ENCODE assay signal across 1 cellular context in the genomic region with DNA sequence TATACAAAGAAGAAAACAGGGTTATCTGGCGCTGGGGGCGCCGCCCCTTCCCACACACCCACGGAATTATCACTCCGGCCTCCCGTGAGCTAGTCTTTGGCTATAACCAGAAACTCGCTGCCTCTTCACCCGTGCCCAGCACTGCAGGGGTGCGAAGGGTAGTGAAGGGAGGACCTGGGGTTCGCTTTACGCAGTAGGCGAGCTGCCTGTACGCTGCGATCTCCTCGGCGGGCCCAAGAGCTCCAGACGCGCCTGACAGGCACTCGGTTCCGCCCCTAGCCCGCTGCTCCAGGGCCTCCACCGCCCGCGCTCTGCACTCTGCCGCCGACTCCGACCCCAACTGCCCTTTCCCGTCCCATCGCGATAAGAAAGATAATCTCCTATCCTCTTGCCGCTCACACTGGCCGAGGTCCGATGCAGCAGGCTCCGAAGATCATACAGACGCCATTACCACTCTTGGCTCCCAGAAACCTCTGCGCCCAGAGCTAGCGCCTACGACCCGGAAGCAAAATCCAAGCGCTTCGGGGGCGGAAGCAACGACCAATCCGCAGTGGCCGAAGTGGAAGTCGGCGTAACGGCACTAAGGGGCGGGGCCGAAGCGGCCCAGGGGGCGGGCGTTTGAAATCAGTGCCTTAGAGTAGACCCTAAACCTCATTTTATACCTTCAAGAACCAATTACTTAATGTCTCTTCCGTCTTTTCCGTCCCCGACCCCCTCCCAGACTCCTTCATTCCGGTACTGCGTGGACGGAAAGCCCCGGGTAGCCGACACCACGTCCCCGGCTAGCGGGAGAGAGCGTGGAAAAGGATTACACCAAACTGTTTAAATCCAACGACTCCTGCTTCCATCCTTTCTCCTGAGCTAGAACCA.
TF ChIP-seq lines count a peak whose summit lies in the region.

A gene (minus strand): TSS at position 458 of the 870 bp plus-strand sequence. CDS start 1,371 bp downstream, outside the sequence.
A gene (plus strand): TSS at position 611 of the 870 bp plus-strand sequence. CDS start 23,664 bp downstream, outside the sequence.

TF ChIP-seq in K562, 482 proteins besides CTCF, POLR2A, EP300 and RAD21 (continued from another document and continues in another):
- TF ChIP-seq, protein P1, sequence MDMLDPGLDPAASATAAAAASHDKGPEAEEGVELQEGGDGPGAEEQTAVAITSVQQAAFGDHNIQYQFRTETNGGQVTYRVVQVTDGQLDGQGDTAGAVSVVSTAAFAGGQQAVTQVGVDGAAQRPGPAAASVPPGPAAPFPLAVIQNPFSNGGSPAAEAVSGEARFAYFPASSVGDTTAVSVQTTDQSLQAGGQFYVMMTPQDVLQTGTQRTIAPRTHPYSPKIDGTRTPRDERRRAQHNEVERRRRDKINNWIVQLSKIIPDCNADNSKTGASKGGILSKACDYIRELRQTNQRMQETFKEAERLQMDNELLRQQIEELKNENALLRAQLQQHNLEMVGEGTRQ (CRISPR knock-in tag; IDR thresholded peaks at IDR 0.05) = no peak
- TF ChIP-seq, protein P2, sequence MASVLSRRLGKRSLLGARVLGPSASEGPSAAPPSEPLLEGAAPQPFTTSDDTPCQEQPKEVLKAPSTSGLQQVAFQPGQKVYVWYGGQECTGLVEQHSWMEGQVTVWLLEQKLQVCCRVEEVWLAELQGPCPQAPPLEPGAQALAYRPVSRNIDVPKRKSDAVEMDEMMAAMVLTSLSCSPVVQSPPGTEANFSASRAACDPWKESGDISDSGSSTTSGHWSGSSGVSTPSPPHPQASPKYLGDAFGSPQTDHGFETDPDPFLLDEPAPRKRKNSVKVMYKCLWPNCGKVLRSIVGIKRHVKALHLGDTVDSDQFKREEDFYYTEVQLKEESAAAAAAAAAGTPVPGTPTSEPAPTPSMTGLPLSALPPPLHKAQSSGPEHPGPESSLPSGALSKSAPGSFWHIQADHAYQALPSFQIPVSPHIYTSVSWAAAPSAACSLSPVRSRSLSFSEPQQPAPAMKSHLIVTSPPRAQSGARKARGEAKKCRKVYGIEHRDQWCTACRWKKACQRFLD (CRISPR knock-in tag; IDR thresholded peaks at IDR 0.05) = no peak
- TF ChIP-seq PCBP1 (IDR thresholded peaks at IDR 0.05; ENCODE audit: low read depth, low read length, poor library complexity, severe bottlenecking) = no peak
- TF ChIP-seq MYBL2 (IDR thresholded peaks at IDR 0.05; ENCODE audit: low read depth) = peak; percentile 75; the same call in 1 of the 2 replicates
- no peak for TF ChIP-seq MYBL2 (CRISPR knock-in tag; IDR thresholded peaks at IDR 0.05; ENCODE audit: borderline replicate concordance)
- no peak for TF ChIP-seq ZNF184 (CRISPR knock-in tag; IDR thresholded peaks at IDR 0.05)
- TF ChIP-seq PML (IDR thresholded peaks at IDR 0.05; ENCODE audit: low read length) = peak; percentile 83
- TF ChIP-seq, protein P3, sequence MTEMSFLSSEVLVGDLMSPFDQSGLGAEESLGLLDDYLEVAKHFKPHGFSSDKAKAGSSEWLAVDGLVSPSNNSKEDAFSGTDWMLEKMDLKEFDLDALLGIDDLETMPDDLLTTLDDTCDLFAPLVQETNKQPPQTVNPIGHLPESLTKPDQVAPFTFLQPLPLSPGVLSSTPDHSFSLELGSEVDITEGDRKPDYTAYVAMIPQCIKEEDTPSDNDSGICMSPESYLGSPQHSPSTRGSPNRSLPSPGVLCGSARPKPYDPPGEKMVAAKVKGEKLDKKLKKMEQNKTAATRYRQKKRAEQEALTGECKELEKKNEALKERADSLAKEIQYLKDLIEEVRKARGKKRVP (CRISPR knock-in tag; IDR thresholded peaks at IDR 0.05) = no peak
- TF ChIP-seq TEAD4 (IDR thresholded peaks at IDR 0.05; ENCODE audit: low read length) = peak; percentile 23; the same call in 1 of the 2 replicates
- no peak for TF ChIP-seq TEAD4 (CRISPR knock-in tag; IDR thresholded peaks at IDR 0.05; ENCODE audit: borderline replicate concordance)
- TF ChIP-seq NCOR1 (IDR thresholded peaks at IDR 0.05) = no peak
- TF ChIP-seq POLR2G (IDR thresholded peaks at IDR 0.05; ENCODE audit: low read depth, low read length) = peak; percentile 88
- no peak for TF ChIP-seq ZSCAN29 (IDR thresholded peaks at IDR 0.05)
- TF ChIP-seq ZBTB8A (IDR thresholded peaks at IDR 0.05; ENCODE audit: partially characterized antibody) = no peak
- TF ChIP-seq HDAC2 (IDR thresholded peaks at IDR 0.05) = peak; percentile 49; the same call in 1 of the 2 replicates
- TF ChIP-seq ZNF224 (CRISPR knock-in tag; IDR thresholded peaks at IDR 0.05) = no peak
- no peak for TF ChIP-seq JUN (IDR thresholded peaks at IDR 0.05; ENCODE audit: borderline replicate concordance, low read depth, low read length)
- no peak for TF ChIP-seq JUN (CRISPR knock-in tag; IDR thresholded peaks at IDR 0.05; ENCODE audit: borderline replicate concordance)
- TF ChIP-seq KDM1A (IDR thresholded peaks at IDR 0.05) = no peak
- TF ChIP-seq ZKSCAN1 (IDR thresholded peaks at IDR 0.05; ENCODE audit: low read depth, low read length) = no peak
- TF ChIP-seq SNIP1 (IDR thresholded peaks at IDR 0.05; ENCODE audit: low read depth) = no peak
- TF ChIP-seq, protein P4, sequence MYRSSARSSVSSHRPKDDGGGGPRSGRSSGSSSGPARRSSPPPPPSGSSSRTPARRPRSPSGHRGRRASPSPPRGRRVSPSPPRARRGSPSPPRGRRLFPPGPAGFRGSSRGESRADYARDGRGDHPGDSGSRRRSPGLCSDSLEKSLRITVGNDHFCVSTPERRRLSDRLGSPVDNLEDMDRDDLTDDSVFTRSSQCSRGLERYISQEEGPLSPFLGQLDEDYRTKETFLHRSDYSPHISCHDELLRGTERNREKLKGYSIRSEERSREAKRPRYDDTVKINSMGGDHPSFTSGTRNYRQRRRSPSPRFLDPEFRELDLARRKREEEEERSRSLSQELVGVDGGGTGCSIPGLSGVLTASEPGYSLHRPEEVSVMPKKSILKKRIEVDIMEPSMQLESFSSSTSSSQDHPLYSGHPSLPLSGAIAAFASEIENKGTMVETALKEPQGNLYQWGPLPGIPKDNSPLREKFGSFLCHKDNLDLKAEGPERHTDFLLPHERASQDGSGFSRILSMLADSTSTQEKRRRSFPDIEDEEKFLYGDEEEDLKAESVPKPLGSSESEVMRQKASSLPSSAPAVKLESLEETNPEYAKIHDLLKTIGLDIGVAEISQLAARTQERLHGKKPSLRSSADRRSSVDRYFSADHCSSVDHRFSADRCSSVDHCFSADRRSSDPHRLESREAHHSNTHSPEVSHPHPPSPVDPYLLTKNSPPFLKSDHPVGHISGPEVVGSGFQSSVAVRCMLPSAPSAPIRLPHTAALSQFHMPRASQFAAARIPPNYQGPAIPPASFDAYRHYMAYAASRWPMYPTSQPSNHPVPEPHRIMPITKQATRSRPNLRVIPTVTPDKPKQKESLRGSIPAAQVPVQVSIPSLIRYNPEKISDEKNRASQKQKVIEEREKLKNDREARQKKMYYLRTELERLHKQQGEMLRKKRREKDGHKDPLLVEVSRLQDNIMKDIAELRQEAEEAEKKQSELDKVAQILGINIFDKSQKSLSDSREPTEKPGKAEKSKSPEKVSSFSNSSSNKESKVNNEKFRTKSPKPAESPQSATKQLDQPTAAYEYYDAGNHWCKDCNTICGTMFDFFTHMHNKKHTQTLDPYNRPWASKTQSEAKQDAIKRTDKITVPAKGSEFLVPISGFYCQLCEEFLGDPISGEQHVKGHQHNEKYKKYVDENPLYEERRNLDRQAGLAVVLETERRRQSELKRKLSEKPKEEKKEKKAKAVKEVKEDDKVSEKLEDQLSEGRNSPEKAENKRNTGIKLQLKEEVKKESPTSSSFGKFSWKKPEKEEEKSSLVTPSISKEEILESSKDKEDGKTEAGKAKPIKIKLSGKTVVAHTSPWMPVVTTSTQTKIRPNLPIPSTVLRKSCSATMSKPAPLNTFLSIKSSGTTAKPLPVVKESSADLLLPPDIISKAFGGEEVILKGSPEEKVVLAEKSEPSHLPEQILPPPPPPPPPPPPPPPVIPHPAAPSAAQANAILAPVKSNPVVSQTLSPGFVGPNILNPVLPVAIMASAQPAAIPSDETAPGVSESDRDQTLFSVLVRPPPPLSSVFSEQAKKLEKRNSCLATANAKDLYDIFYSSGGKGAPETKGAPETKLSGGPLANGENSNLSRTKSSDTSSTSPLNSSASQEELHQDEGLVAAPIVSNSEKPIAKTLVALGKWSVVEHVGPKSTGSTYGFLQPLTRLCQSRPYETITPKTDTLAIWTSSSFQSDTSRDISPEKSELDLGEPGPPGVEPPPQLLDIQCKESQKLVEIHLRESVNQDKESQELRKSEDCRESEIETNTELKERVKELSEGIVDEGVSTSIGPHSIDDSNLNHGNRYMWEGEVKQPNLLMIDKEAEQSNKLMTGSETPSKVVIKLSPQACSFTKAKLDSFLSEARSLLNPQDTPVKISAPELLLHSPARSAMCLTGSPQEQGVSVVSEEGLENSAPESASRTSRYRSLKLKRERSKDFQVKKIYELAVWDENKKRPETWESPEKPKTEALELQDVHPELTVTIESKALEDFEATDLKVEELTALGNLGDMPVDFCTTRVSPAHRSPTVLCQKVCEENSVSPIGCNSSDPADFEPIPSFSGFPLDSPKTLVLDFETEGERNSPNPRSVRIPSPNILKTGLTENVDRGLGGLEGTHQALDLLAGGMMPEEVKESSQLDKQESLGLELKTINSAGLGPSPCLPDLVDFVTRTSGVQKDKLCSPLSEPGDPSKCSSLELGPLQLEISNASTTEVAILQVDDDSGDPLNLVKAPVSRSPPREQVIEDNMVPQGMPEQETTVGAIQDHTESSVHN (IDR thresholded peaks at IDR 0.05; ENCODE audit: borderline replicate concordance in 1 of 2, low read depth in 1 of 2) = no peak
- TF ChIP-seq TSC22D4 (tag; IDR thresholded peaks at IDR 0.05) = no peak
- no peak for TF ChIP-seq FOXJ3 (CRISPR knock-in tag; IDR thresholded peaks at IDR 0.05)
- TF ChIP-seq, protein P5, sequence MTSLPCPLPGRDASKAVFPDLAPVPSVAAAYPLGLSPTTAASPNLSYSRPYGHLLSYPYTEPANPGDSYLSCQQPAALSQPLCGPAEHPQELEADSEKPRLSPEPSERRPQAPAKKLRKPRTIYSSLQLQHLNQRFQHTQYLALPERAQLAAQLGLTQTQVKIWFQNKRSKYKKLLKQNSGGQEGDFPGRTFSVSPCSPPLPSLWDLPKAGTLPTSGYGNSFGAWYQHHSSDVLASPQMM (CRISPR knock-in tag; IDR thresholded peaks at IDR 0.05) = no peak
- peak; percentile 85 for TF ChIP-seq TBP (optimal IDR thresholded peaks at IDR 0.05; ENCODE audit: low read depth, low read length)
- no peak for TF ChIP-seq ZBTB1 (CRISPR knock-in tag; IDR thresholded peaks at IDR 0.05; ENCODE audit: borderline replicate concordance, low read depth)
- TF ChIP-seq ZNF143 (CRISPR knock-in tag; IDR thresholded peaks at IDR 0.05) = peak; percentile 85
- no peak for TF ChIP-seq HNRNPH1 (optimal IDR thresholded peaks at IDR 0.05; ENCODE audit: low read depth, low read length)
- no peak for TF ChIP-seq TAL1 (IDR thresholded peaks at IDR 0.05)
- TF ChIP-seq CBX8 (IDR thresholded peaks at IDR 0.05; ENCODE audit: borderline replicate concordance, extremely low read depth, low read depth, low read length, poor library complexity, severe bottlenecking) = no peak
- 0 out of 2 replicates have a peak, but pooled peaks have one; percentile 57 for TF ChIP-seq FOXP1 (CRISPR knock-in tag; IDR thresholded peaks at IDR 0.05)
- no peak for TF ChIP-seq SNRNP70 (optimal IDR thresholded peaks at IDR 0.05; ENCODE audit: low read depth, low read length)
- TF ChIP-seq BCL6 (CRISPR knock-in tag; IDR thresholded peaks at IDR 0.05) = no peak
- no peak for TF ChIP-seq MEF2D (tag; conservative IDR thresholded peaks at IDR 0.05; ENCODE audit: low read depth)
- TF ChIP-seq SMAD3 (CRISPR knock-in tag; conservative IDR thresholded peaks at IDR 0.05) = no peak
- TF ChIP-seq, protein P6, sequence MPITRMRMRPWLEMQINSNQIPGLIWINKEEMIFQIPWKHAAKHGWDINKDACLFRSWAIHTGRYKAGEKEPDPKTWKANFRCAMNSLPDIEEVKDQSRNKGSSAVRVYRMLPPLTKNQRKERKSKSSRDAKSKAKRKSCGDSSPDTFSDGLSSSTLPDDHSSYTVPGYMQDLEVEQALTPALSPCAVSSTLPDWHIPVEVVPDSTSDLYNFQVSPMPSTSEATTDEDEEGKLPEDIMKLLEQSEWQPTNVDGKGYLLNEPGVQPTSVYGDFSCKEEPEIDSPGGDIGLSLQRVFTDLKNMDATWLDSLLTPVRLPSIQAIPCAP (CRISPR knock-in tag; IDR thresholded peaks at IDR 0.05; ENCODE audit: borderline replicate concordance) = no peak
- TF ChIP-seq, protein P7, sequence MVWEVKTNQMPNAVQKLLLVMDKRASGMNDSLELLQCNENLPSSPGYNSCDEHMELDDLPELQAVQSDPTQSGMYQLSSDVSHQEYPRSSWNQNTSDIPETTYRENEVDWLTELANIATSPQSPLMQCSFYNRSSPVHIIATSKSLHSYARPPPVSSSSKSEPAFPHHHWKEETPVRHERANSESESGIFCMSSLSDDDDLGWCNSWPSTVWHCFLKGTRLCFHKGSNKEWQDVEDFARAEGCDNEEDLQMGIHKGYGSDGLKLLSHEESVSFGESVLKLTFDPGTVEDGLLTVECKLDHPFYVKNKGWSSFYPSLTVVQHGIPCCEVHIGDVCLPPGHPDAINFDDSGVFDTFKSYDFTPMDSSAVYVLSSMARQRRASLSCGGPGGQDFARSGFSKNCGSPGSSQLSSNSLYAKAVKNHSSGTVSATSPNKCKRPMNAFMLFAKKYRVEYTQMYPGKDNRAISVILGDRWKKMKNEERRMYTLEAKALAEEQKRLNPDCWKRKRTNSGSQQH (CRISPR knock-in tag; IDR thresholded peaks at IDR 0.05) = no peak
- TF ChIP-seq RBM17 (IDR thresholded peaks at IDR 0.05; ENCODE audit: borderline replicate concordance, low read depth, low read length) = no peak
- TF ChIP-seq TAF15 (IDR thresholded peaks at IDR 0.05; ENCODE audit: low read depth, low read length) = no peak
- peak; percentile 86 for TF ChIP-seq EP400 (IDR thresholded peaks at IDR 0.05)
- no peak for TF ChIP-seq FUS (optimal IDR thresholded peaks at IDR 0.05; ENCODE audit: low read depth, low read length)
- TF ChIP-seq ZNF780A (CRISPR knock-in tag; IDR thresholded peaks at IDR 0.05) = no peak
- TF ChIP-seq, protein P8, sequence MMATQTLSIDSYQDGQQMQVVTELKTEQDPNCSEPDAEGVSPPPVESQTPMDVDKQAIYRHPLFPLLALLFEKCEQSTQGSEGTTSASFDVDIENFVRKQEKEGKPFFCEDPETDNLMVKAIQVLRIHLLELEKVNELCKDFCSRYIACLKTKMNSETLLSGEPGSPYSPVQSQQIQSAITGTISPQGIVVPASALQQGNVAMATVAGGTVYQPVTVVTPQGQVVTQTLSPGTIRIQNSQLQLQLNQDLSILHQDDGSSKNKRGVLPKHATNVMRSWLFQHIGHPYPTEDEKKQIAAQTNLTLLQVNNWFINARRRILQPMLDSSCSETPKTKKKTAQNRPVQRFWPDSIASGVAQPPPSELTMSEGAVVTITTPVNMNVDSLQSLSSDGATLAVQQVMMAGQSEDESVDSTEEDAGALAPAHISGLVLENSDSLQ (IDR thresholded peaks at IDR 0.05) = peak; percentile 49
- no peak for TF ChIP-seq ZNF79 (CRISPR knock-in tag; IDR thresholded peaks at IDR 0.05; ENCODE audit: low read depth)
- TF ChIP-seq, protein P9, sequence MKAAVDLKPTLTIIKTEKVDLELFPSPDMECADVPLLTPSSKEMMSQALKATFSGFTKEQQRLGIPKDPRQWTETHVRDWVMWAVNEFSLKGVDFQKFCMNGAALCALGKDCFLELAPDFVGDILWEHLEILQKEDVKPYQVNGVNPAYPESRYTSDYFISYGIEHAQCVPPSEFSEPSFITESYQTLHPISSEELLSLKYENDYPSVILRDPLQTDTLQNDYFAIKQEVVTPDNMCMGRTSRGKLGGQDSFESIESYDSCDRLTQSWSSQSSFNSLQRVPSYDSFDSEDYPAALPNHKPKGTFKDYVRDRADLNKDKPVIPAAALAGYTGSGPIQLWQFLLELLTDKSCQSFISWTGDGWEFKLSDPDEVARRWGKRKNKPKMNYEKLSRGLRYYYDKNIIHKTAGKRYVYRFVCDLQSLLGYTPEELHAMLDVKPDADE (conservative IDR thresholded peaks at IDR 0.05; ENCODE audit: control insufficient read depth, low read depth, low read length) = no peak
